ENCODE assay signal across 19 cellular contexts in genomic region chr1:151718011-151718431, GRCh38. TPM values are rescaled to one million over a fixed set of nuclear protein-coding genes. Genes with fewer than 3 reads are reported as not detected.
DNase-seq lines count a peak whose midpoint lies in the region; ATAC-seq and TF ChIP-seq lines count a peak whose summit lies in the region.
"Had no signal": no experiment of that assay in that cellular context is flagged by ENCODE, and none has a peak within 500 bp of the region (broad histone marks: within the 10 kb centered on the region; RNA-seq: fewer than 3 reads in every experiment).

No MANE protein-coding gene starts in this region.

- 25% methylated on average over 4 of the region's 4 CpGs for WGBS in mammary epithelial cell (ENCODE audit: low coverage, missing lambda C conversion rate)

- no peak overlapping the region for H3K9ac ChIP-seq in mammary epithelial cell (ENCODE audit: insufficient read depth, low read length)
- H3K9ac ChIP-seq: KMS-11 had no signal

- H3K4me3 ChIP-seq in mammary epithelial cell (replicated peaks in 1 of 3; ENCODE audit: insufficient read depth in 1 of 3, low read depth in 2 of 3, low read length in 3 of 3): no peak overlapping the region
- H3K4me3 ChIP-seq in WERI-Rb-1 (ENCODE audit: low read depth, low read length): no peak overlapping the region; the same call in 1 of the 2 replicates
- H3K4me3 ChIP-seq in fibroblast of the aortic adventitia (ENCODE audit: low read depth, low read length): no peak overlapping the region
- H3K4me3 ChIP-seq in OCI-LY7 (ENCODE audit: low read depth, low read length, poor library complexity, severe bottlenecking): no peak overlapping the region
- H3K4me3 ChIP-seq: gastrocnemius medialis had no signal

- no peak overlapping the region for H2AFZ ChIP-seq in mammary epithelial cell (ENCODE audit: low read depth, low read length)
- H2AFZ ChIP-seq in OCI-LY7 (ENCODE audit: low read length): no peak overlapping the region

- ATAC-seq in GM21717 (IDR thresholded peaks at IDR 0.05; ENCODE audit: unreplicated experiment): no peak
- ATAC-seq: activated CD8-positive, alpha-beta T cell treated with anti-CD3 and anti-CD28 coated beads, Interleukin-2, amount 10 ng/mL, durations not matched to agents 7 days and 5 days; activated T-cell treated with anti-CD3 and anti-CD28 coated beads, Interleukin-2, amount 50 U/mL, for 72 hours; gastrocnemius medialis; naive thymus-derived CD4-positive, alpha-beta T cell had no signal

- no peak overlapping the region for H3K4me2 ChIP-seq in mammary epithelial cell (ENCODE audit: insufficient read depth, low read depth, low read length)
- H3K4me2 ChIP-seq in OCI-LY7 (ENCODE audit: low read length): no peak overlapping the region
- H3K4me2 ChIP-seq: KMS-11 had no signal

- H3K4me1 ChIP-seq in mammary epithelial cell (ENCODE audit: insufficient read depth, low read length) (peaks cover 14% of the 10 kb centered on the region), OCI-LY7 (ENCODE audit: insufficient read depth, low read length, poor library complexity, severe bottlenecking) (peaks cover 16% of the 10 kb centered on the region)

- in situ Hi-C loops in T47D (cut with HindIII; ENCODE audit: low pct_unique_long_range_greater_than_20kb, low sequenced_read_pairs): no loop called here
- in situ Hi-C loops in mammary epithelial cell (cut with MboI; ENCODE audit: low sequenced_read_pairs in 2 of 2): no loop called here
- in situ Hi-C loops in KBM-7 (cut with MboI; ENCODE audit: low pct_unique_long_range_greater_than_20kb, low sequenced_read_pairs): no loop called here

- H3K79me2 ChIP-seq in mammary epithelial cell (ENCODE audit: insufficient read depth, low read length) (no peaks in the 10 kb centered on the region), OCI-LY7 (ENCODE audit: insufficient read depth, low read depth, low read length) (no peaks in the 10 kb centered on the region)

- CTCF ChIA-PET in mammary epithelial cell (lab: Charles Lee; ENCODE audit: low non-redundant PET): no interaction called here
- CTCF ChIA-PET in OCI-LY7 (lab: Charles Lee; ENCODE audit: unreplicated experiment): no interaction called here

- peak; percentile 80 to 82 for DNase-seq in T47D (ENCODE audit: low read depth in 1 of 2, low spot score in 1 of 2)
- DNase-seq in mammary epithelial cell: no peak
- no peak for DNase-seq in WERI-Rb-1
- DNase-seq in fibroblast of the aortic adventitia (ENCODE audit: low read depth): peak; percentile 14
- DNase-seq in superior temporal gyrus (ENCODE audit: extremely low spot score): peak; percentile 52
- no peak for DNase-seq in OCI-LY7 (ENCODE audit: low spot score)
- DNase-seq in KBM-7: no peak
- DNase-seq: activated CD8-positive, alpha-beta T cell treated with anti-CD3 and anti-CD28 coated beads, Interleukin-2, amount 10 ng/mL, durations not matched to agents 7 days and 5 days; activated naive CD8-positive, alpha-beta T cell treated with anti-CD3 and anti-CD28 coated beads, Interleukin-2, amount 10 ng/mL, durations not matched to agents 7 days and 5 days; activated T-cell treated with anti-CD3 and anti-CD28 coated beads, Interleukin-2, amount 50 U/mL, for 72 hours; central memory CD4-positive, alpha-beta T cell; gastrocnemius medialis; NCI-H1092 treated with DMSO at 0.1 percent for 48 hours; right cardiac atrium had no signal

- H3K36me3 ChIP-seq in mammary epithelial cell (ENCODE audit: insufficient read depth, low read length) (no peaks in the 10 kb centered on the region), WERI-Rb-1 (peaks cover 22% of the 10 kb centered on the region), OCI-LY7 (ENCODE audit: insufficient read depth, low read length) (no peaks in the 10 kb centered on the region)
- H3K36me3 ChIP-seq: gastrocnemius medialis had no signal

- H3K9me2 ChIP-seq in OCI-LY7 (ENCODE audit: insufficient read depth, low read length): no peaks in the 10 kb centered on the region

- H4K20me1 ChIP-seq in mammary epithelial cell (ENCODE audit: insufficient read depth, low read length) (no peaks in the 10 kb centered on the region), OCI-LY7 (ENCODE audit: insufficient read depth, low read length) (no peaks in the 10 kb centered on the region)

- H3K27ac ChIP-seq in mammary epithelial cell (ENCODE audit: insufficient read depth, low read depth, low read length) (no peak overlapping the region), WERI-Rb-1 (peak overlapping the region; percentile 88), OCI-LY7 (ENCODE audit: low read depth, low read length, poor library complexity, severe bottlenecking) (no peak overlapping the region)
- H3K27ac ChIP-seq: gastrocnemius medialis, KMS-11 had no signal

- intact Hi-C loops in mammary epithelial cell (cut with micrococcal nuclease): no loop called here
- intact Hi-C loops in OCI-LY7 (cut with micrococcal nuclease; ENCODE audit: unreplicated experiment): loop anchor here (5.0 kb wide), 1 partner anchor 119 kb away; the partner anchor contains the start of gene C2CD4D

- POLR2A ChIA-PET in OCI-LY7 (lab: Charles Lee): no interaction called here

- TF ChIP-seq CTCF in mammary epithelial cell (conservative IDR thresholded peaks at IDR 0.05 in 1 of 2, IDR thresholded peaks at IDR 0.05 in 1 of 2; ENCODE audit: extremely low read depth in 1 of 2, insufficient read depth in 1 of 2, low read depth in 1 of 2, low read length in 2 of 2) (no peak), WERI-Rb-1 (IDR thresholded peaks at IDR 0.05; ENCODE audit: low read depth, low read length) (no peak), fibroblast of the aortic adventitia (IDR thresholded peaks at IDR 0.05; ENCODE audit: insufficient read depth, low read length) (no peak), OCI-LY7 (conservative IDR thresholded peaks at IDR 0.05; ENCODE audit: low read length) (no peak)

- H3K9me3 ChIP-seq in mammary epithelial cell (replicated peaks; ENCODE audit: insufficient read depth, low read length) (no peaks in the 10 kb centered on the region), WERI-Rb-1 (ENCODE audit: severe bottlenecking) (no peaks in the 10 kb centered on the region), OCI-LY7 (ENCODE audit: low read length) (no peaks in the 10 kb centered on the region)
- H3K9me3 ChIP-seq: gastrocnemius medialis had no signal

- dilution Hi-C loops in mammary epithelial cell (cut with HindIII; ENCODE audit: low sequenced_read_pairs): loop anchor here (10.0 kb wide), 1 partner anchor 183 kb away; no protein-coding TSS in a partner anchor

- peaks cover 9% of the 10 kb centered on the region for H3K27me3 ChIP-seq in mammary epithelial cell (ENCODE audit: insufficient read depth, low read length)
- H3K27me3 ChIP-seq in WERI-Rb-1 (ENCODE audit: insufficient read depth, low read depth, severe bottlenecking): no peaks in the 10 kb centered on the region

- BruUV-seq in mammary epithelial cell (replicated peaks; lab: Mats Ljungman, UMichigan) (no TSS peak), OCI-LY7 (replicated peaks; lab: Mats Ljungman, UMichigan) (no TSS peak)

RNA-seq across cellular contexts. Expression of gene CELF3, which starts 1.4 kb away (rescaled TPM):
- total RNA-seq in mammary epithelial cell: not detected
- not detected for polyA plus RNA-seq in mammary epithelial cell
- not detected for polyA minus RNA-seq in mammary epithelial cell
- total RNA-seq in fibroblast of the aortic adventitia (ENCODE audit: low replicate concordance): not detected in 2 replicates
- not detected in 2 replicates for total RNA-seq in OCI-LY7 (2014; rRNA removed; shearing (Covaris generic))
- total RNA-seq in OCI-LY7 (2022): not detected in 2 replicates
- total RNA-seq: activated CD8-positive, alpha-beta T cell treated with anti-CD3 and anti-CD28 coated beads, Interleukin-2, amount 10 ng/mL, durations not matched to agents 7 days and 5 days; activated naive CD8-positive, alpha-beta T cell treated with anti-CD3 and anti-CD28 coated beads, Interleukin-2, amount 10 ng/mL, durations not matched to agents 7 days and 5 days; activated T-cell treated with anti-CD3 and anti-CD28 coated beads, Interleukin-2, amount 50 U/mL, for 72 hours; gastrocnemius medialis; lung microvascular endothelial cell; naive thymus-derived CD4-positive, alpha-beta T cell had no signal
- polyA plus RNA-seq: naive thymus-derived CD4-positive, alpha-beta T cell had no signal

RNA-seq across cellular contexts. Expression of gene RIIAD1, which starts 3.3 kb away (rescaled TPM):
- not detected for total RNA-seq in mammary epithelial cell
- polyA plus RNA-seq in mammary epithelial cell: not detected
- polyA minus RNA-seq in mammary epithelial cell: not detected
- total RNA-seq in fibroblast of the aortic adventitia (ENCODE audit: low replicate concordance): 5.8 TPM in 1 of 2 replicates, not detected in the other
- total RNA-seq in OCI-LY7 (2014; rRNA removed; shearing (Covaris generic)): not detected in 2 replicates
- not detected in 2 replicates for total RNA-seq in OCI-LY7 (2022)
- total RNA-seq: activated CD8-positive, alpha-beta T cell treated with anti-CD3 and anti-CD28 coated beads, Interleukin-2, amount 10 ng/mL, durations not matched to agents 7 days and 5 days; activated naive CD8-positive, alpha-beta T cell treated with anti-CD3 and anti-CD28 coated beads, Interleukin-2, amount 10 ng/mL, durations not matched to agents 7 days and 5 days; activated T-cell treated with anti-CD3 and anti-CD28 coated beads, Interleukin-2, amount 50 U/mL, for 72 hours; gastrocnemius medialis; H1; lung microvascular endothelial cell; naive thymus-derived CD4-positive, alpha-beta T cell had no signal
- polyA plus RNA-seq: H1; naive thymus-derived CD4-positive, alpha-beta T cell had no signal

RNA-seq across cellular contexts. Expression of gene MRPL9, which starts 45.3 kb away (rescaled TPM):
- total RNA-seq in mammary epithelial cell (10 to 100 TPM; 47.5 to 77.4 TPM), fibroblast of the aortic adventitia (ENCODE audit: low replicate concordance) (57.6 and 120 TPM in 2 replicates), OCI-LY7 (2022) (99.3 and 107 TPM in 2 replicates)
- polyA plus RNA-seq in mammary epithelial cell: 63.5 TPM
- polyA minus RNA-seq in mammary epithelial cell: 237 TPM
- 98.6 and 101 TPM in 2 replicates for total RNA-seq in OCI-LY7 (2014; rRNA removed; shearing (Covaris generic))

Comparison
In these comparisons a context has a peak if more than half of its experiments do, and no peak if none do; other contexts are left out.
1. DNase-seq: peak in T47D (2 of 2), fibroblast of the aortic adventitia (single experiment) and superior temporal gyrus (single experiment); none in mammary epithelial cell (single experiment), WERI-Rb-1 (single experiment), OCI-LY7 (single experiment) and KBM-7 (single experiment).